ENCODE assay signal across 30 cellular contexts in the genomic region with DNA sequence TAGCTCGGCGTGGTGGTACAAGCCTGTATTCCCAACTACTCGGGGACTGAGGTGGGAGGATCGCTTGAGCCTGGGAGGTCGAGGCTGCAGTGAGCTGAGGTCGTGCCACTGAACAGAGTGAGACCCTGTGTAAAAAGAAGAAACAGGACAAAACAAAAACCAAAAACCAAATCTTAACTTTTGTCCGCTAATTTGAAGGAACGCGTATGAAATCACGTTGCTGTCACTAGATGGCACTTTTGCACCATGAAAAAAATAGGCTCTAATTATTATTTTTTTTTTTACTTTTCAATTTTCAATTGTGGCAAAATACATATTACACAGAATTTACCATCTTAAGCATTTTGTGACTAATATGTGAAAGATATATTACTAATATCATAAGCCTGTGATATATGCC. TPM values are rescaled to one million over a fixed set of nuclear protein-coding genes. Genes with fewer than 3 reads are reported as not detected.
DNase-seq lines count a peak whose midpoint lies in the region; TF ChIP-seq lines count a peak whose summit lies in the region.
"Had no signal": no experiment of that assay in that cellular context is flagged by ENCODE, and none has a peak within 500 bp of the region (broad histone marks: within the 10 kb centered on the region; RNA-seq: fewer than 3 reads in every experiment).

No MANE protein-coding gene starts in this region.

- no peaks in the 10 kb centered on the region for H3K9me3 ChIP-seq in parathyroid adenoma (ENCODE audit: control insufficient read depth, low read length)
- H3K9me3 ChIP-seq: esophagus muscularis mucosa, heart left ventricle had no signal

- TF ChIP-seq POLR2A in erythroblast (IDR thresholded peaks at IDR 0.05; ENCODE audit: low read length): no peak

- H3K4me2 ChIP-seq in parathyroid adenoma (ENCODE audit: low read length): no peak overlapping the region
- H3K4me2 ChIP-seq: KMS-11 had no signal

- TF ChIP-seq CTCF in LNCaP clone FGC (IDR thresholded peaks at IDR 0.05; ENCODE audit: control insufficient read depth, extremely low read depth, insufficient read depth) (peak; percentile 49), parathyroid adenoma (IDR thresholded peaks at IDR 0.05) (peak; percentile 17)

- H3K4me3 ChIP-seq in LNCaP clone FGC (ENCODE audit: low read depth, low read length) (no peak overlapping the region), parathyroid adenoma (ENCODE audit: low read depth, low read length) (no peak overlapping the region)
- H3K4me3 ChIP-seq: esophagus muscularis mucosa, heart left ventricle had no signal

- no peak overlapping the region for H2AFZ ChIP-seq in parathyroid adenoma

- H3K79me2 ChIP-seq in parathyroid adenoma: no peaks in the 10 kb centered on the region

- H3K9ac ChIP-seq in parathyroid adenoma: no peak overlapping the region
- H3K9ac ChIP-seq: KMS-11 had no signal

- DNase-seq in DMS53 (lab: John Stamatoyannopoulos, UW) (peak; percentile 5), DMS53 treated with DMSO at 0.1 percent for 48 hours (lab: John Stamatoyannopoulos, UW; ENCODE audit: unreplicated experiment) (no peak), LNCaP clone FGC (ENCODE audit: low read depth) (no peak), erythroblast (lab: John Stamatoyannopoulos, UW) (no peak), AG08395 (ENCODE audit: low spot score) (no peak), mesenteric fat pad (ENCODE audit: low spot score) (no peak)
- DNase-seq: 8988T; activated CD4-positive, alpha-beta T cell treated with anti-CD3 and anti-CD28 coated beads, Interleukin-2, amount 50 U/mL, for 48 hours; activated CD4-positive, CD25-positive, alpha-beta regulatory T cell treated with anti-CD3 and anti-CD28 coated beads, Interleukin-2, amount 50 U/mL, for 72 hours; activated naive CD8-positive, alpha-beta T cell treated with anti-CD3 and anti-CD28 coated beads, Interleukin-2, amount 50 U/mL, for 24 hours; activated T-cell treated with anti-CD3 and anti-CD28 coated beads, Interleukin-2, amount 50 U/mL, for 48 hours; caudate nucleus; CD4-positive, alpha-beta T cell; dermis blood vessel endothelial cell; heart left ventricle; kidney; naive thymus-derived CD4-positive, alpha-beta T cell; NCI-H1436 treated with DMSO at 0.1 percent for 48 hours; NCI-H2081 treated with DMSO at 0.1 percent for 48 hours; NCI-H446; NCI-H774; nucleus accumbens; substantia nigra; T-helper 2 cell had no signal

- peak overlapping the region; percentile 14 for H3K27ac ChIP-seq in angular gyrus (ENCODE audit: low read depth, low read length)
- no peak overlapping the region for H3K27ac ChIP-seq in parathyroid adenoma
- H3K27ac ChIP-seq: esophagus muscularis mucosa, heart left ventricle, KMS-11 had no signal

- H3K36me3 ChIP-seq in parathyroid adenoma (ENCODE audit: control insufficient read depth, insufficient read depth, low read length): no peaks in the 10 kb centered on the region
- H3K36me3 ChIP-seq: heart left ventricle had no signal

- no peaks in the 10 kb centered on the region for H3K27me3 ChIP-seq in parathyroid adenoma (ENCODE audit: control insufficient read depth, insufficient read depth, low read length)
- H3K27me3 ChIP-seq: esophagus muscularis mucosa, heart left ventricle had no signal

- H3K4me1 ChIP-seq in parathyroid adenoma: no peaks in the 10 kb centered on the region
- H3K4me1 ChIP-seq: esophagus muscularis mucosa, heart left ventricle had no signal

RNA-seq across cellular contexts. Expression of a gene that starts 17.6 kb away (rescaled TPM):
- total RNA-seq in mesenteric fat pad: 2.2 TPM

RNA-seq across cellular contexts. Expression of a gene that starts 46.2 kb away (rescaled TPM):
- total RNA-seq in mesenteric fat pad: 0.51 TPM
- total RNA-seq: CD4-positive, alpha-beta T cell; Daoy; H1 had no signal
